ENCODE assay signal across 33 cellular contexts in the genomic region with DNA sequence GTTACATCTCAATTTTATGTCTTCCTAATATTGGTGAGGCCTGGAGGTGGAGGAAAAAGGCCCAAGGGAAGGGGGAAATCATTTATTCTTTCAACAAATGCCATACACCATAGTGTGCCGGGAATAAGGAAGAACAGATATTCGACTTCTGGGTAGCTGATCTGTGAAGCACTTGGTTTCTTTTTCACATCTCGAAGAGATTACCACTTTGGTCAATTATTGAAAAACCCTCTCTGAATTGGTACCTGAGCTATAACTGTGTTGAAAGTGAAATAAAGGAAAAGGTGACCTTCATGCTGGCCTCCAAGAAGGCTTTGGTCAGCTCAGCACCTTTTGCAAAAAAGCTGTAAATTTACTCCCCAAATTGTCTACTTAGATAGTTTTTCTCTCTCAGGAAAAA. TPM values are rescaled to one million over a fixed set of nuclear protein-coding genes. Genes with fewer than 3 reads are reported as not detected.
DNase-seq lines count a peak whose midpoint lies in the region; ATAC-seq, FAIRE-seq and TF ChIP-seq lines count a peak whose summit lies in the region.
"Had no signal": no experiment of that assay in that cellular context is flagged by ENCODE, and none has a peak within 500 bp of the region (broad histone marks: within the 10 kb centered on the region; RNA-seq: fewer than 3 reads in every experiment).

No MANE protein-coding gene starts in this region.

- H3K4me1 ChIP-seq in suprapubic skin = peaks cover 4% of the 10 kb centered on the region

- 94% methylated on average over 3 of the region's 3 CpGs for WGBS in suprapubic skin

- H3K27ac ChIP-seq in suprapubic skin = no peak overlapping the region
- H3K27ac ChIP-seq: 22Rv1, heart left ventricle, SJSA1, upper lobe of right lung had no signal

- no peaks in the 10 kb centered on the region for H3K9me3 ChIP-seq in suprapubic skin
- H3K9me3 ChIP-seq: heart left ventricle, SJSA1, upper lobe of right lung had no signal

- no peak for TF ChIP-seq CTCF in suprapubic skin (IDR thresholded peaks at IDR 0.05)

- peak; percentile 14 for FAIRE-seq in GM19239 (lab: Jason Lieb, UNC)
- FAIRE-seq: GM12892, HTR-8/SVneo, keratinocyte had no signal

- ATAC-seq in GM18498 (IDR thresholded peaks at IDR 0.05; ENCODE audit: unreplicated experiment) (peak; percentile 74), HG02678 (IDR thresholded peaks at IDR 0.05; ENCODE audit: unreplicated experiment) (peak; percentile 53), HG03175 (IDR thresholded peaks at IDR 0.05; ENCODE audit: unreplicated experiment) (peak; percentile 60)
- ATAC-seq: esophagus mucosa, HCT116, heart left ventricle, left ventricle myocardium superior, right cardiac atrium, upper lobe of right lung had no signal

- DNase-seq in GM19239 (ENCODE audit: insufficient read length, low spot score) = no peak
- no peak for DNase-seq in suprapubic skin (ENCODE audit: low spot score in 2 of 2)
- no peak for DNase-seq in CD1c-positive myeloid dendritic cell (ENCODE audit: extremely low spot score)
- DNase-seq in cerebellar nuclear complex (lab: John Stamatoyannopoulos, UW) = no peak
- DNase-seq in NCI-H1694 treated with DMSO at 0.1 percent for 48 hours (lab: John Stamatoyannopoulos, UW) = no peak
- DNase-seq: activated CD4-positive, alpha-beta memory T cell treated with anti-CD3 and anti-CD28 coated beads, Interleukin-2, amount 10 ng/mL, durations not matched to agents 7 days and 5 days; activated CD8-positive, alpha-beta memory T cell treated with anti-CD3 and anti-CD28 coated beads, Interleukin-2, amount 50 U/mL, for 48 hours; activated naive CD4-positive, alpha-beta T cell treated with anti-CD3 and anti-CD28 coated beads for 36 hours; C1 segment of cervical spinal cord; COR-L47; DMS53; heart left ventricle; left ventricle myocardium superior; NCI-H1092; NCI-H187; NCI-H2171; NCI-H510A; right cardiac atrium; stimulated activated CD4-positive, alpha-beta T cell treated with anti-CD3 and anti-CD28 coated beads, Interleukin-1b, Interleukin-23, amount 100 ng/mL, for 48 hours; stimulated activated naive CD4-positive, alpha-beta T cell treated with Interleukin-2 at 50 U/mL for 16 hours; T-helper 9 cell; upper lobe of right lung had no signal

- no peaks in the 10 kb centered on the region for H3K36me3 ChIP-seq in suprapubic skin
- H3K36me3 ChIP-seq: heart left ventricle, SJSA1, upper lobe of right lung had no signal

- TF ChIP-seq POLR2A in suprapubic skin (IDR thresholded peaks at IDR 0.05) = no peak

- H3K27me3 ChIP-seq in suprapubic skin = no peaks in the 10 kb centered on the region
- H3K27me3 ChIP-seq: heart left ventricle, SJSA1, upper lobe of right lung had no signal

- no peak overlapping the region for H3K4me3 ChIP-seq in suprapubic skin
- H3K4me3 ChIP-seq: heart left ventricle, SJSA1, smooth muscle cell, upper lobe of right lung had no signal

- no peak for TF ChIP-seq EP300 in suprapubic skin (IDR thresholded peaks at IDR 0.05)

RNA-seq across cellular contexts. Expression of gene MB21D2, which starts 14.2 kb away (rescaled TPM):
- total RNA-seq in suprapubic skin = 10 to 100 TPM in 3 of 4 donors, 1 to 10 TPM in 1; 9.2 to 12.2 (median 10.7) TPM
